19 cellular contexts compared by ENCODE assay signal in genomic region chr2:119692954-119693353, GRCh38. TPM values are rescaled to one million over a fixed set of nuclear protein-coding genes. Genes with fewer than 3 reads are reported as not detected.
A peak's percentile ranks its signal among the peaks of the same experiment; 100 is the strongest.
DNase-seq lines count a peak whose midpoint lies in the region; ATAC-seq and TF ChIP-seq lines count a peak whose summit lies in the region.
"Had no signal": no experiment of that assay in that cellular context is flagged by ENCODE, and none has a peak within 500 bp of the region (broad histone marks: within the 10 kb centered on the region; RNA-seq: fewer than 3 reads in every experiment).

No MANE protein-coding gene starts in this region.

- TF ChIP-seq POLR2A in right lobe of liver (IDR thresholded peaks at IDR 0.05) (no peak), sigmoid colon (IDR thresholded peaks at IDR 0.05) (no peak)

- POLR2A ChIA-PET in T-cell (lab: Charles Lee): no interaction called here

- peaks cover 6% of the 10 kb centered on the region for H3K4me1 Mint-ChIP-seq in T-helper 2 cell treated with Interferon-gamma antibody and Interleukin-4, amounts not matched to agents 5 μg/mL and 100 μg/mL, for 36 hours (ENCODE audit: low read depth)
- H3K4me1 Mint-ChIP-seq in T-cell: peaks cover 37 to 44% (median 40%) of the 10 kb centered on the region in 3 donors

- intact Hi-C loops in right lobe of liver (cut with DNase I): no loop called here
- intact Hi-C loops in sigmoid colon (cut with DNase I): no loop called here

- no peak overlapping the region for H3K27ac ChIP-seq in right lobe of liver
- no peak overlapping the region for H3K27ac ChIP-seq in sigmoid colon
- H3K27ac ChIP-seq: BLaER1 had no signal

- 0% methylated on average over 2 of the region's 7 CpGs for WGBS in right lobe of liver (ENCODE audit: insufficient coverage, low coverage, low lambda C conversion rate, missing lambda C conversion rate)
- WGBS in sigmoid colon, 2 donors: 77 to 88% methylated on average over 7 of the region's 7 CpGs

- no peak for TF ChIP-seq CTCF in right lobe of liver (IDR thresholded peaks at IDR 0.05)
- no peak for TF ChIP-seq CTCF in sigmoid colon (IDR thresholded peaks at IDR 0.05)

- H3K27me3 ChIP-seq in right lobe of liver (no peaks in the 10 kb centered on the region), sigmoid colon (no peaks in the 10 kb centered on the region)
- H3K27me3 ChIP-seq: BE2C, BLaER1 had no signal

- H3K27ac Mint-ChIP-seq in T-helper 2 cell treated with Interferon-gamma antibody and Interleukin-4, amounts not matched to agents 5 μg/mL and 100 μg/mL, for 36 hours: no peak overlapping the region
- no peak overlapping the region for H3K27ac Mint-ChIP-seq in T-cell
- H3K27ac Mint-ChIP-seq: CD14-positive monocyte; CD8-positive, alpha-beta T cell had no signal

- peaks cover 4% of the 10 kb centered on the region for H3K36me3 Mint-ChIP-seq in T-helper 2 cell treated with Interferon-gamma antibody and Interleukin-4, amounts not matched to agents 5 μg/mL and 100 μg/mL, for 36 hours (ENCODE audit: low read depth)
- peaks cover 13% of the 10 kb centered on the region for H3K36me3 Mint-ChIP-seq in T-cell

- peak; percentile 18 for ATAC-seq in left lobe of liver
- peak in 3 of 4 donors; percentile 13 to 30 (median 17) for ATAC-seq in right lobe of liver
- no peak for ATAC-seq in T-cell (replicated peaks in 1 of 4)
- ATAC-seq: CD8-positive, alpha-beta T cell had no signal

- H3K4me3 ChIP-seq in right lobe of liver: no peak overlapping the region
- H3K4me3 ChIP-seq in sigmoid colon: no peak overlapping the region
- H3K4me3 ChIP-seq: BLaER1 had no signal

- H3K36me3 ChIP-seq in right lobe of liver (peaks cover 0 to 13% (median 5%) of the 10 kb centered on the region in 4 donors), sigmoid colon (peaks cover 0 to 21% (median 7%) of the 10 kb centered on the region in 4 donors)
- H3K36me3 ChIP-seq: BE2C had no signal

- H3K4me1 ChIP-seq in right lobe of liver: peaks cover 0 to 11% (median 0%) of the 10 kb centered on the region in 4 donors
- H3K4me1 ChIP-seq in sigmoid colon: peaks cover 0 to 22% (median 16%) of the 10 kb centered on the region in 4 donors
- H3K4me1 ChIP-seq: BE2C had no signal

- H3K9me3 ChIP-seq in right lobe of liver: no peaks in the 10 kb centered on the region
- no peaks in the 10 kb centered on the region for H3K9me3 ChIP-seq in sigmoid colon
- H3K9me3 ChIP-seq: BE2C, BLaER1, Caco-2 had no signal

- CTCF ChIA-PET in T-cell (lab: Charles Lee): no interaction called here

- no peak overlapping the region for H3K4me3 Mint-ChIP-seq in T-helper 2 cell treated with Interferon-gamma antibody and Interleukin-4, amounts not matched to agents 5 μg/mL and 100 μg/mL, for 36 hours
- no peak overlapping the region for H3K4me3 Mint-ChIP-seq in T-cell
- H3K4me3 Mint-ChIP-seq: CD14-positive monocyte; CD4-positive, CD25-positive, alpha-beta regulatory T cell; CD8-positive, alpha-beta T cell had no signal

- no peak for DNase-seq in left lobe of liver (ENCODE audit: low spot score)
- no peak for DNase-seq in right lobe of liver
- DNase-seq in sigmoid colon: peak; percentile 45
- DNase-seq in T-helper 2 cell treated with Interferon-gamma antibody and Interleukin-4, amounts not matched to agents 5 μg/mL and 100 μg/mL, for 36 hours (ENCODE audit: low spot score): no peak
- no peak for DNase-seq in T-cell
- no peak for DNase-seq in retina
- DNase-seq in activated CD4-positive, alpha-beta T cell treated with anti-CD3 and anti-CD28 coated beads for 4 hours: no peak
- DNase-seq: 8988T; ACHN; BE2C; C1 segment of cervical spinal cord; Caco-2; Calu3; CD4-positive, CD25-positive, alpha-beta regulatory T cell; CD8-positive, alpha-beta T cell; DMS79 treated with DMSO at 0.1 percent for 48 hours; GF-D8 had no signal

- H3K27me3 Mint-ChIP-seq in T-helper 2 cell treated with Interferon-gamma antibody and Interleukin-4, amounts not matched to agents 5 μg/mL and 100 μg/mL, for 36 hours (ENCODE audit: low read depth): no peaks in the 10 kb centered on the region
- peaks cover 0 to 2% of the 10 kb centered on the region in 2 donors for H3K27me3 Mint-ChIP-seq in T-cell

- H3K9me3 Mint-ChIP-seq in T-helper 2 cell treated with Interferon-gamma antibody and Interleukin-4, amounts not matched to agents 5 μg/mL and 100 μg/mL, for 36 hours: no peaks in the 10 kb centered on the region
- H3K9me3 Mint-ChIP-seq in T-cell: no peaks in the 10 kb centered on the region
- H3K9me3 Mint-ChIP-seq: CD8-positive, alpha-beta T cell had no signal

- no peak for TF ChIP-seq EP300 in sigmoid colon (IDR thresholded peaks at IDR 0.05)

RNA-seq across cellular contexts. Expression of gene TMEM177, which starts 14.0 kb away (rescaled TPM):
- 18.4 TPM for total RNA-seq in left lobe of liver
- 10 to 100 TPM; 12.9 to 27.0 (median 17.9) TPM for total RNA-seq in right lobe of liver
- 1 to 10 TPM; 5.8 to 8.2 (median 6.3) TPM for total RNA-seq in sigmoid colon
- polyA plus RNA-seq in sigmoid colon: 10 to 100 TPM in 2 of 3 donors, 1 to 10 TPM in 1; 8.4 to 17.9 (median 16.4) TPM
- 10 to 100 TPM in 3 of 5 donors, 1 to 10 TPM in 2; 3.3 to 18.4 (median 16.1) TPM for total RNA-seq in T-cell

Comparison
In these comparisons a context has a peak if more than half of its experiments do, and no peak if none do; other contexts are left out.
1. ATAC-seq: peak in left lobe of liver (single experiment) and right lobe of liver (3 of 4); none in T-cell (0 of 4).